In the genomic region with DNA sequence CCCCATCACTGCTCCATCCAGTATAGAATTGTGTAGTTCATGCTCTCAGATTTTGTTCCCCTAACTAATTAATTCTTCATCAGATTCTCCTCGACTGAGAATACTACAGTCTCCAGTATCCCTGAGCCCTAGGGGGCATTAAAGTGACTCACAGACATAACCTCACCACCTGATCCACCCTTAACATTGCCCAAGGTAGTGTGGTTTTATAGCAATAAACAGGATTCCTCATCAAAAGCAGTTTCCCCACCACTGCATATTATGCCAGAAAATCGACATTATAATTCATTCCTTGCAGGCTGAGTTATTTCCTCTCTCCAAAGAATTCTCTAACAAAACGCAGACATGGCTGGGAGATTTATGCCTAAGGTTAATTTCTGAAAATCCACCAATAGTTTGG, we compare ENCODE assay signal across 15 cellular contexts.
"Had no signal": no experiment of that assay in that cellular context is flagged by ENCODE, and none has a peak within 500 bp of the region (broad histone marks: within the 10 kb centered on the region; RNA-seq: fewer than 3 reads in every experiment).

No MANE protein-coding gene starts in this region.

- H3K4me3 ChIP-seq: hepatocyte, lung, tibial artery had no signal

- H3K9me3 ChIP-seq: tibial artery had no signal

- H3K36me3 ChIP-seq: tibial artery had no signal

- DNase-seq: activated CD4-positive, alpha-beta T cell treated with anti-CD3 and anti-CD28 coated beads, Interleukin-2, amount 10 ng/mL, durations not matched to agents 24 days and 14 days; activated CD8-positive, alpha-beta T cell treated with anti-CD3 and anti-CD28 coated beads for 36 hours; activated naive CD4-positive, alpha-beta T cell; activated naive CD8-positive, alpha-beta T cell treated with anti-CD3 and anti-CD28 coated beads for 36 hours; activated T-cell treated with anti-CD3 and anti-CD28 coated beads, Interleukin-2, amount 50 U/mL, for 1 hour; islet precursor cell; stimulated activated CD4-positive, alpha-beta T cell treated with anti-CD3 and anti-CD28 coated beads, Interleukin-12 subunit alpha, Interleukin-12 subunit beta, amount 100 ng/mL, for 4 hours; stimulated activated CD4-positive, alpha-beta T cell treated with anti-CD3 and anti-CD28 coated beads, Interleukin-1b, Interleukin-23, amount 100 ng/mL, for 48 hours; stimulated activated naive CD4-positive, alpha-beta T cell treated with Interleukin-2 at 50 U/mL for 16 hours; T-cell; T-helper 9 cell; tibial artery had no signal

- H3K27ac ChIP-seq: hepatocyte, parathyroid adenoma, tibial artery had no signal

- H3K4me1 ChIP-seq: parathyroid adenoma, tibial artery had no signal

- H3K27me3 ChIP-seq: hepatocyte, tibial artery had no signal
